Comparison of ENCODE assay signal across 21 cellular contexts in the genomic region with DNA sequence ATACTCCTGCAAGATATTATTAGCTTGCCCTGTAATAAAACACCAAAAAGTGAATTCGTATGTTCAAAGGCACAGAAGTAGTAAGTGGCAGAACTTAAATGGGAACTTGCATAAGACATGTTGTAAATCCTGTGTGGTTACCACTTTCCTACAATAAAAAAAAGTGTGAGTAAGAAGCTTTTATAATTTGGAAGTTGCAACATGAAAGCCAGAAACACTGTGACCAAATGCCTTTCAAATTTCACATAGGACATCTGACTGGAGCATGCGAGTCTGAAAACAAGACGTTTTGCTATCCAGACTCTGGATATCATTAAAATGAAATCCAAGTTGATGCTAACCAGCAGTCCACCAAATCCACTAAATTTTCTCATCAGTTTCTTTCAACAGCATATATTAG.
DNase-seq lines count a peak whose midpoint lies in the region; ATAC-seq and TF ChIP-seq lines count a peak whose summit lies in the region.
"Had no signal": no experiment of that assay in that cellular context is flagged by ENCODE, and none has a peak within 500 bp of the region (broad histone marks: within the 10 kb centered on the region; RNA-seq: fewer than 3 reads in every experiment).

No MANE protein-coding gene starts in this region.

- TF ChIP-seq RAD21 in SK-N-SH (IDR thresholded peaks at IDR 0.05; ENCODE audit: low read length) = no peak

- intact Hi-C loops in MCF 10A (cut with micrococcal nuclease) (loop anchor here (2.0 kb wide), 1 partner anchor 195 kb away; no protein-coding TSS in a partner anchor), breast epithelium (cut with DNase I; ENCODE audit: low total_unique reads) (loop anchor here (10.0 kb wide), 1 partner anchor 357 kb away; no protein-coding TSS in a partner anchor)

- H3K9me3 ChIP-seq in breast epithelium (peaks cover 3 to 31% of the 10 kb centered on the region in 2 donors), SK-N-SH (no peaks in the 10 kb centered on the region), fibroblast of lung (ENCODE audit: control insufficient read depth, insufficient read depth, low read depth, low read length) (no peaks in the 10 kb centered on the region)
- H3K9me3 ChIP-seq: BLaER1 treated with 17β-estradiol and CSF1 and Interleukin-3, amounts not matched to agents 10 nM and 100 nM had no signal

- H3F3A ChIP-seq in SK-N-SH (replicated peaks; ENCODE audit: insufficient read depth) = peaks cover 10% of the 10 kb centered on the region

- no peaks in the 10 kb centered on the region for H3K27me3 Mint-ChIP-seq in MCF 10A (ENCODE audit: insufficient read depth, unreplicated experiment)
- H3K27me3 Mint-ChIP-seq in activated CD4-positive, alpha-beta T cell treated with anti-CD3 and anti-CD28 coated beads, Interleukin-2, amount 10 ng/mL, durations not matched to agents 7 days and 5 days = no peaks in the 10 kb centered on the region
- H3K27me3 Mint-ChIP-seq: activated naive CD4-positive, alpha-beta T cell treated with anti-CD3 and anti-CD28 coated beads, Interleukin-2, amount 50 U/mL, for 24 hours; brain; dendritic cell treated with granulocyte-macrophage colony-stimulating factor and Interleukin-4, amounts not matched to agents 40 ng/mL and 50 ng/mL, for 4 days had no signal

- H3K9me3 Mint-ChIP-seq in MCF 10A (ENCODE audit: unreplicated experiment) = peaks cover 17% of the 10 kb centered on the region
- H3K9me3 Mint-ChIP-seq in activated CD4-positive, alpha-beta T cell treated with anti-CD3 and anti-CD28 coated beads, Interleukin-2, amount 10 ng/mL, durations not matched to agents 7 days and 5 days = peaks cover 27% of the 10 kb centered on the region

- no peak for ATAC-seq in GM21619 (IDR thresholded peaks at IDR 0.05; ENCODE audit: unreplicated experiment)
- ATAC-seq in HG03342 (IDR thresholded peaks at IDR 0.05; ENCODE audit: unreplicated experiment) = no peak
- ATAC-seq: GM12878, K562, left lobe of liver had no signal

- H3K36me3 Mint-ChIP-seq in MCF 10A (ENCODE audit: insufficient read depth, unreplicated experiment) = no peaks in the 10 kb centered on the region
- no peaks in the 10 kb centered on the region for H3K36me3 Mint-ChIP-seq in activated CD4-positive, alpha-beta T cell treated with anti-CD3 and anti-CD28 coated beads, Interleukin-2, amount 10 ng/mL, durations not matched to agents 7 days and 5 days (ENCODE audit: low read depth)
- H3K36me3 Mint-ChIP-seq: activated naive CD4-positive, alpha-beta T cell treated with anti-CD3 and anti-CD28 coated beads, Interleukin-2, amount 50 U/mL, for 24 hours; brain; neural progenitor cell had no signal

- WGBS in SK-N-SH (ENCODE audit: low lambda C conversion rate) = 27% methylated on average over 3 of the region's 3 CpGs

- peak; percentile 79 for DNase-seq in MCF 10A (ENCODE audit: unreplicated experiment)
- DNase-seq in breast epithelium (ENCODE audit: low spot score in 2 of 2) = no peak
- no peak for DNase-seq in SK-N-SH
- DNase-seq in fibroblast of lung (ENCODE audit: low read depth in 2 of 2) = peak; percentile 18 to 44
- DNase-seq in stromal cell of bone marrow (ENCODE audit: low read depth) = peak; percentile 81
- no peak for DNase-seq in activated CD4-positive, alpha-beta T cell treated with anti-CD3 and anti-CD28 coated beads, Interleukin-2, amount 10 ng/mL, durations not matched to agents 7 days and 5 days
- DNase-seq: activated CD4-positive, CD25-positive, alpha-beta regulatory T cell; NCI-H1105 treated with DMSO at 0.1 percent for 48 hours; NCI-H524; SHP77 treated with DMSO at 0.1 percent for 48 hours had no signal

- no TSS peak for BruUV-seq in MCF 10A (replicated peaks; lab: Mats Ljungman, UMichigan)

- no peaks in the 10 kb centered on the region for H3K4me1 ChIP-seq in breast epithelium
- H3K4me1 ChIP-seq in SK-N-SH (ENCODE audit: control insufficient read depth in 1 of 2, insufficient read depth in 2 of 2, low read depth in 1 of 2, low read length in 1 of 2) = peaks cover 2 to 5% of the 10 kb centered on the region in 2 experiments; a peak in 2 of 4 replicates
- peaks cover 3% of the 10 kb centered on the region for H3K4me1 ChIP-seq in fibroblast of lung (ENCODE audit: control insufficient read depth, extremely low read depth, insufficient read depth, low read length)
- H3K4me1 ChIP-seq: BLaER1 treated with 17β-estradiol and CSF1 and Interleukin-3, amounts not matched to agents 10 nM and 100 nM; neural progenitor cell had no signal

- H3K36me3 ChIP-seq in breast epithelium (no peaks in the 10 kb centered on the region), SK-N-SH (replicated peaks in 1 of 2; ENCODE audit: control insufficient read depth in 1 of 2, insufficient read depth in 2 of 2, low read length in 1 of 2) (no peaks in the 10 kb centered on the region), fibroblast of lung (ENCODE audit: control insufficient read depth, insufficient read depth, low read length) (no peaks in the 10 kb centered on the region)
- H3K36me3 ChIP-seq: BLaER1 treated with 17β-estradiol and CSF1 and Interleukin-3, amounts not matched to agents 10 nM and 100 nM; neural progenitor cell had no signal

- H3K27ac ChIP-seq in breast epithelium (no peak overlapping the region), SK-N-SH (ENCODE audit: low read depth in 2 of 2, low read length in 1 of 2) (no peak overlapping the region; a peak in 1 of 4 replicates), fibroblast of lung (ENCODE audit: insufficient read depth, low read length) (no peak overlapping the region)
- H3K27ac ChIP-seq: 22Rv1; BLaER1 treated with 17β-estradiol and CSF1 and Interleukin-3, amounts not matched to agents 10 nM and 100 nM; neural progenitor cell had no signal

- CTCF ChIA-PET in MCF 10A (lab: Yijun Ruan, JAX) = no interaction called here
- CTCF ChIA-PET in SK-N-SH (lab: Yijun Ruan, JAX) = no interaction called here
- CTCF ChIA-PET in activated CD4-positive, alpha-beta T cell treated with anti-CD3 and anti-CD28 coated beads, Interleukin-2, amount 10 ng/mL, durations not matched to agents 7 days and 5 days (lab: Charles Lee) = no interaction called here

- no peak overlapping the region for H3K9ac ChIP-seq in SK-N-SH
- no peak overlapping the region for H3K9ac ChIP-seq in fibroblast of lung (ENCODE audit: insufficient read depth, low read length)
- H3K9ac ChIP-seq: BLaER1 treated with 17β-estradiol and CSF1 and Interleukin-3, amounts not matched to agents 10 nM and 100 nM; neural progenitor cell had no signal

- no peak overlapping the region for H3K4me2 ChIP-seq in SK-N-SH
- H3K4me2 ChIP-seq in fibroblast of lung (ENCODE audit: extremely low read depth, insufficient read depth, low read length) = no peak overlapping the region
- H3K4me2 ChIP-seq: BLaER1 treated with 17β-estradiol and CSF1 and Interleukin-3, amounts not matched to agents 10 nM and 100 nM; neural progenitor cell had no signal

- no peak overlapping the region for H3K4me3 Mint-ChIP-seq in MCF 10A (ENCODE audit: unreplicated experiment)
- no peak overlapping the region for H3K4me3 Mint-ChIP-seq in activated CD4-positive, alpha-beta T cell treated with anti-CD3 and anti-CD28 coated beads, Interleukin-2, amount 10 ng/mL, durations not matched to agents 7 days and 5 days
- H3K4me3 Mint-ChIP-seq: activated naive CD4-positive, alpha-beta T cell treated with anti-CD3 and anti-CD28 coated beads, Interleukin-2, amount 50 U/mL, for 24 hours; brain; dendritic cell treated with granulocyte-macrophage colony-stimulating factor and Interleukin-4, amounts not matched to agents 40 ng/mL and 50 ng/mL, for 4 days; neural progenitor cell had no signal

- TF ChIP-seq EP300 in SK-N-SH (IDR thresholded peaks at IDR 0.05; ENCODE audit: borderline replicate concordance in 1 of 2, low read depth in 1 of 2, low read length in 1 of 2) = no peak

- H3K4me3 ChIP-seq in breast epithelium = no peak overlapping the region
- H3K4me3 ChIP-seq in SK-N-SH (ENCODE audit: low read depth in 2 of 2, low read length in 1 of 2) = no peak overlapping the region
- H3K4me3 ChIP-seq in fibroblast of lung (replicated peaks in 1 of 4; ENCODE audit: control extremely low read depth in 1 of 4, insufficient read depth in 1 of 4, low read depth in 3 of 4, low read length in 4 of 4) = no peak overlapping the region
- H3K4me3 ChIP-seq: BLaER1 treated with 17β-estradiol and CSF1 and Interleukin-3, amounts not matched to agents 10 nM and 100 nM; GM12878; K562; neural progenitor cell had no signal

- no peak for TF ChIP-seq POLR2A in breast epithelium (IDR thresholded peaks at IDR 0.05)

- POLR2A ChIA-PET in MCF 10A (lab: Yijun Ruan, JAX) (interaction anchor here (0.7 kb wide), 1 partner anchor 10 kb away, joined by 4 read pairs; no protein-coding TSS in a partner anchor), SK-N-SH (lab: Yijun Ruan, JAX) (no interaction called here)
- POLR2A ChIA-PET in activated CD4-positive, alpha-beta T cell treated with anti-CD3 and anti-CD28 coated beads, Interleukin-2, amount 10 ng/mL, durations not matched to agents 7 days and 5 days (lab: Charles Lee) = no interaction called here

- no peaks in the 10 kb centered on the region for H3K79me2 ChIP-seq in SK-N-SH (ENCODE audit: insufficient read depth)
- H3K79me2 ChIP-seq in fibroblast of lung (ENCODE audit: control insufficient read depth, insufficient read depth, low read length) = no peaks in the 10 kb centered on the region

- H3K4me1 Mint-ChIP-seq in MCF 10A (ENCODE audit: insufficient read depth, unreplicated experiment) = peaks cover 3% of the 10 kb centered on the region
- no peaks in the 10 kb centered on the region for H3K4me1 Mint-ChIP-seq in activated CD4-positive, alpha-beta T cell treated with anti-CD3 and anti-CD28 coated beads, Interleukin-2, amount 10 ng/mL, durations not matched to agents 7 days and 5 days
- H3K4me1 Mint-ChIP-seq: activated naive CD4-positive, alpha-beta T cell treated with anti-CD3 and anti-CD28 coated beads, Interleukin-2, amount 50 U/mL, for 24 hours; brain; neural progenitor cell had no signal

- H4K20me1 ChIP-seq in SK-N-SH (ENCODE audit: insufficient read depth) (no peaks in the 10 kb centered on the region), fibroblast of lung (ENCODE audit: control insufficient read depth, extremely low read depth, insufficient read depth, low read length) (no peaks in the 10 kb centered on the region)
- H4K20me1 ChIP-seq: BLaER1 treated with 17β-estradiol and CSF1 and Interleukin-3, amounts not matched to agents 10 nM and 100 nM had no signal

- H2AFZ ChIP-seq in SK-N-SH (ENCODE audit: low read depth) (peak overlapping the region; percentile 50), fibroblast of lung (ENCODE audit: low read length) (no peak overlapping the region)
- H2AFZ ChIP-seq: neural progenitor cell had no signal

- no peak overlapping the region for H3K27ac Mint-ChIP-seq in MCF 10A (ENCODE audit: low read depth, unreplicated experiment)
- no peak overlapping the region for H3K27ac Mint-ChIP-seq in activated CD4-positive, alpha-beta T cell treated with anti-CD3 and anti-CD28 coated beads, Interleukin-2, amount 10 ng/mL, durations not matched to agents 7 days and 5 days
- H3K27ac Mint-ChIP-seq: activated naive CD4-positive, alpha-beta T cell treated with anti-CD3 and anti-CD28 coated beads, Interleukin-2, amount 50 U/mL, for 24 hours; brain; dendritic cell treated with granulocyte-macrophage colony-stimulating factor and Interleukin-4, amounts not matched to agents 40 ng/mL and 50 ng/mL, for 4 days; neural progenitor cell had no signal

- TF ChIP-seq CTCF in MCF 10A (IDR thresholded peaks at IDR 0.05; ENCODE audit: unreplicated experiment) (no peak), breast epithelium (IDR thresholded peaks at IDR 0.05) (no peak), SK-N-SH (IDR thresholded peaks at IDR 0.05) (no peak), fibroblast of lung (conservative IDR thresholded peaks at IDR 0.05 in 1 of 2, IDR thresholded peaks at IDR 0.05 in 1 of 2; ENCODE audit: low read depth in 1 of 2, low read length in 2 of 2) (no peak)

- H3K27me3 ChIP-seq in breast epithelium (no peaks in the 10 kb centered on the region), SK-N-SH (ENCODE audit: insufficient read depth) (no peaks in the 10 kb centered on the region), fibroblast of lung (ENCODE audit: control insufficient read depth, insufficient read depth, low read length) (no peaks in the 10 kb centered on the region)
- H3K27me3 ChIP-seq: BLaER1 treated with 17β-estradiol and CSF1 and Interleukin-3, amounts not matched to agents 10 nM and 100 nM; neural progenitor cell had no signal

- H3K9me2 ChIP-seq in SK-N-SH = no peaks in the 10 kb centered on the region

Comparison
In these comparisons a context has a peak if more than half of its experiments do, and no peak if none do; other contexts are left out.
1. DNase-seq: peak in MCF 10A (single experiment), fibroblast of lung (2 of 2) and stromal cell of bone marrow (single experiment); none in breast epithelium (0 of 2), SK-N-SH (single experiment) and activated CD4-positive, alpha-beta T cell treated with anti-CD3 and anti-CD28 coated beads, Interleukin-2, amount 10 ng/mL, durations not matched to agents 7 days and 5 days (single experiment).